ENCODE assay signal across 8 cellular contexts in the genomic region with DNA sequence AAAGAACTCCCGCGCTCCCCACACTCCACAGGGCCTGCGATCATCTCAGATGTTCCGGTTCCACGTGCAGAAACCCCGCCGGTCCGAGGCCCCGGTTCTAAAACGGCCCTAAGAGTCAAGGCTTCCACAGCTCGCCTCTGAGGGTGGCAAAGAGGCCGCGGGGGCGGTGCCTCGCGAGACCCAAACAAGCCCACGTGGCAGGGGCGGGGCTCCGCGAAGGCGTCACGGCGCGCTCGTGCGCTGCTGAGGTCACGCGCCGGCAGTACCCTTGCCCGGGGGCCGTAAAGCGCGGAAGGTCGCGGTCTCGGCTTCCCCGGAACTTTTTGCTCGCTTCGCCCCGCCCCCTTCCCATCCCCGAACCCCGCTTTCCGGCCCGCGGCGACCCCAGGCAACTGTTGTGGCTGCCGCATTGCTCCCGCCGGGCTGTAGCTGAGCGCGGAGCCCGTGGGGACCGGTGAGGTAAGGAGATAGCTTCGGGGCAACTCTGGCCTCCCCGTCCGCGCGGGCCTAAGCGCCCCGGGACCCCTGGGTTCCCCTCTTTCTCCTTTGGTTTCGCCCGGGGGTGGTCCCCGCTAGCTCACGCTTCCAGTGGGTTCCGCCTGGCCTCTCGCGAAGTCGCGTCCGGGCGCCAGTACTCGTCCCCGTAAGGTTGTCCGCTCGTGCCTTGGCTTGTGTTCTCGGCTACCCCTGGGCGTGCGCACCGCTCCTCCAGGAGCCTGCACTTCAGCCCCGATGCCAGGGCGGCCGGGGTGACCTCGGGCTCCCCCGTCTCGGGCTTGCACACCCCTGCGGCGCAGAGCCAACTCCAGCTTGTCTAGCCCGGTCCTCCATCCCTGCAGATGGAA. TPM values are rescaled to one million over a fixed set of nuclear protein-coding genes. Genes with fewer than 3 reads are reported as not detected.
A peak's percentile ranks its signal among the peaks of the same experiment; 100 is the strongest.
DNase-seq lines count a peak whose midpoint lies in the region; ATAC-seq and TF ChIP-seq lines count a peak whose summit lies in the region.
"Not testable (repeated sequence)": the region's sequence is repeated elsewhere in the genome, so short reads cannot be mapped to it uniquely, and the experiment has no call there.

A gene (plus strand): TSS at position 351 of the 845 bp plus-strand sequence. CDS start 6,161 bp downstream, outside the sequence.

- peak within 1 kb of the TSS; percentile 75 to 89 for H3K27ac Mint-ChIP-seq in T-cell

- H2AFZ ChIP-seq in trophoblast cell (ENCODE audit: insufficient read depth, low read length, poor library complexity): peak within 1 kb of the TSS; percentile 80

- TF ChIP-seq CTCF in GM13976 (IDR thresholded peaks at IDR 0.05; ENCODE audit: borderline replicate concordance, control extremely low read depth, extremely low read depth, insufficient read depth, missing control alignments); heart left ventricle (IDR thresholded peaks at IDR 0.05); tibial artery (IDR thresholded peaks at IDR 0.05): not testable (repeated sequence)

- ATAC-seq in HG02852 (IDR thresholded peaks at IDR 0.05; ENCODE audit: unreplicated experiment) (peak; percentile 92), T-cell (replicated peaks in 1 of 4) (peak; percentile 96 to 98 (median 97)), heart left ventricle (peak; percentile 98 to 99 (median 98))

- H4K91ac ChIP-seq in trophoblast cell (ENCODE audit: low read depth, low read length): not testable (repeated sequence)

- H3K27ac ChIP-seq in heart left ventricle: peak within 1 kb of the TSS; percentile 67 to 89 (median 80)
- not testable (repeated sequence) for H3K27ac ChIP-seq in trophoblast cell (ENCODE audit: low read depth, low read length)
- peak within 1 kb of the TSS; percentile 85 to 87 for H3K27ac ChIP-seq in tibial artery

- not testable (repeated sequence) for H3K9me3 ChIP-seq in adipocyte (ENCODE audit: control insufficient read depth, low read length); heart left ventricle; trophoblast cell (ENCODE audit: insufficient read depth, low read depth, low read length); tibial artery

- not testable (repeated sequence) for H3K4me1 ChIP-seq in adipocyte (ENCODE audit: control insufficient read depth, insufficient read depth, low read length); trophoblast cell (ENCODE audit: control insufficient read depth in 1 of 2, insufficient read depth in 2 of 2, low read length in 2 of 2)
- H3K4me1 ChIP-seq in heart left ventricle: peaks cover 0 to 13% (median 4%) of the 10 kb centered on the region in 12 donors
- peaks cover 0 to 13% (median 9%) of the 10 kb centered on the region in 4 donors for H3K4me1 ChIP-seq in tibial artery

- CTCF ChIA-PET in T-cell (lab: Charles Lee): interaction anchor here in 1 of 2 donors (0.7 kb wide), 1 partner anchor 340 kb away, joined by 3 read pairs; no protein-coding TSS in a partner anchor

- POLR2A ChIA-PET in T-cell (lab: Charles Lee): not testable (repeated sequence)

- not testable (repeated sequence) for H3K4ac ChIP-seq in trophoblast cell (ENCODE audit: low read depth, low read length)

- peak within 1 kb of the TSS; percentile 86 for H3K9ac ChIP-seq in adipocyte (ENCODE audit: low read length)
- H3K9ac ChIP-seq in trophoblast cell (ENCODE audit: low read length): not testable (repeated sequence)

- H4K8ac ChIP-seq in trophoblast cell (ENCODE audit: low read depth, low read length): peak within 1 kb of the TSS; percentile 77

- not testable (repeated sequence) for H3K79me1 ChIP-seq in trophoblast cell (ENCODE audit: low read length)

- H3K4me3 ChIP-seq in adipocyte (ENCODE audit: low read length) (peak within 1 kb of the TSS; percentile 91), heart left ventricle (peak within 1 kb of the TSS; percentile 56 to 93 (median 76)), trophoblast cell (ENCODE audit: low read depth, low read length) (peak within 1 kb of the TSS; percentile 80), tibial artery (peak within 1 kb of the TSS; percentile 73 to 83)

- H3K4me2 ChIP-seq in trophoblast cell (ENCODE audit: low read length): peak within 1 kb of the TSS; percentile 71

- not testable (repeated sequence) for H3K9me3 Mint-ChIP-seq in T-cell

- 0 to 2% (median 0%) methylated on average over 9 to 83 of the region's 88 CpGs for WGBS in heart left ventricle, 4 donors
- WGBS in trophoblast cell (ENCODE audit: extremely low coverage, insufficient coverage, insufficient read length): no CpG with 5 or more reads among the region's 88 CpGs

- H3K23ac ChIP-seq in trophoblast cell (ENCODE audit: low read length): not testable (repeated sequence)

- in situ Hi-C loops in GM13976 (cut with MboI; ENCODE audit: low sequenced_read_pairs, unreplicated experiment): not testable (repeated sequence)

- not testable (repeated sequence) for H2BK5ac ChIP-seq in trophoblast cell (ENCODE audit: low read depth, low read length, poor library complexity)

- TF ChIP-seq POLR2A in heart left ventricle (IDR thresholded peaks at IDR 0.05): peak in 1 of 2 donors; percentile 44

- not testable (repeated sequence) for H3K79me2 ChIP-seq in trophoblast cell (ENCODE audit: control insufficient read depth, insufficient read depth, low read length, poor library complexity)

- peak; percentile 85 for DNase-seq in GM13976 (ENCODE audit: low spot score)
- DNase-seq in NCI-H1436 treated with DMSO at 0.1 percent for 48 hours (lab: John Stamatoyannopoulos, UW): peak; percentile 7
- DNase-seq in T-cell: peak; percentile 86 to 98 (median 96)
- DNase-seq in adipocyte (ENCODE audit: low read depth): peak; percentile 92
- DNase-seq in heart left ventricle: peak; percentile 94 to 98 (median 96)
- peak; percentile 87 to 90 for DNase-seq in trophoblast cell
- peak; percentile 94 to 98 for DNase-seq in tibial artery

- not testable (repeated sequence) for H2BK12ac ChIP-seq in trophoblast cell (ENCODE audit: low read length)

- H3K4me3 Mint-ChIP-seq in T-cell: peak within 1 kb of the TSS; percentile 85 to 88 (median 86)

- peaks cover 27 to 34% (median 32%) of the 10 kb centered on the region in 3 donors for H3K4me1 Mint-ChIP-seq in T-cell

- not testable (repeated sequence) for H3K18ac ChIP-seq in trophoblast cell (ENCODE audit: low read length)

- H3K14ac ChIP-seq in trophoblast cell (ENCODE audit: low read length): peak within 1 kb of the TSS; percentile 14

- not testable (repeated sequence) for H2AK5ac ChIP-seq in trophoblast cell (ENCODE audit: low read length)

- H3K27me3 ChIP-seq in adipocyte (replicated peaks; ENCODE audit: control insufficient read depth, insufficient read depth, low read length); heart left ventricle; trophoblast cell (ENCODE audit: insufficient read depth, low read length); tibial artery: not testable (repeated sequence)

- intact Hi-C loops in heart left ventricle (cut with DNase I); tibial artery (cut with DNase I; ENCODE audit: low total_unique reads): not testable (repeated sequence)

- H3K36me3 Mint-ChIP-seq in T-cell: peaks cover 12% of the 10 kb centered on the region

- H4K12ac ChIP-seq in trophoblast cell (ENCODE audit: low read depth, low read length): not testable (repeated sequence)

- not testable (repeated sequence) for H3K27me3 Mint-ChIP-seq in T-cell

- H2BK120ac ChIP-seq in trophoblast cell (ENCODE audit: insufficient read depth, low read length, poor library complexity): not testable (repeated sequence)

- not testable (repeated sequence) for H3K36me3 ChIP-seq in adipocyte (ENCODE audit: control insufficient read depth, insufficient read depth, low read length, severe bottlenecking); heart left ventricle; trophoblast cell (ENCODE audit: control insufficient read depth in 1 of 2, insufficient read depth in 2 of 2, low read length in 2 of 2); tibial artery

RNA-seq across cellular contexts. Expression of the gene that starts here (rescaled TPM):
- 10 to 100 TPM; 24.8 to 46.0 (median 31.9) TPM for total RNA-seq in T-cell
- total RNA-seq in heart left ventricle: 10 to 100 TPM; 20.2 to 38.3 (median 27.2) TPM
- 10 to 100 TPM in 1 of 2 donors, 1 to 10 TPM in 1; 7.7 to 10.2 TPM for polyA plus RNA-seq in heart left ventricle
- 13.3 and 13.4 TPM in 2 replicates for polyA plus RNA-seq in trophoblast cell (2013)

Comparison
In these comparisons a context has a peak if more than half of its experiments do, and no peak if none do; other contexts are left out.
1. DNase-seq: peak in every context shown above with its lines; median percentile 96 in heart left ventricle; 96 in tibial artery; 96 in T-cell; 92 in adipocyte; 88 in trophoblast cell; 85 in GM13976; 7 in NCI-H1436 treated with DMSO at 0.1 percent for 48 hours.